Comparison of ENCODE assay signal across 10 cellular contexts in genomic region chr10:75469018-75469616, GRCh38. TPM values are rescaled to one million over a fixed set of nuclear protein-coding genes. Genes with fewer than 3 reads are reported as not detected.
DNase-seq lines count a peak whose midpoint lies in the region; ATAC-seq, FAIRE-seq and TF ChIP-seq lines count a peak whose summit lies in the region.
"Had no signal": no experiment of that assay in that cellular context is flagged by ENCODE, and none has a peak within 500 bp of the region (broad histone marks: within the 10 kb centered on the region; RNA-seq: fewer than 3 reads in every experiment).

No MANE protein-coding gene starts in this region.

- FAIRE-seq in K562 (lab: Jason Lieb, UNC) (no peak), urothelium cell line (lab: Jason Lieb, UNC) (peak; percentile 94)
- FAIRE-seq: A204.1 had no signal

- no peaks in the 10 kb centered on the region for H3K9me1 ChIP-seq in K562 (ENCODE audit: control insufficient read depth, insufficient read depth, low read length)

- no peaks in the 10 kb centered on the region for H3K4me1 ChIP-seq in K562 (replicated peaks in 1 of 2; ENCODE audit: control insufficient read depth in 2 of 2, insufficient read depth in 2 of 2, low read length in 2 of 2)

- no peak overlapping the region for H3K4me2 ChIP-seq in K562 (ENCODE audit: insufficient read depth, low read length)

- H3K27me3 ChIP-seq in K562 (ENCODE audit: control insufficient read depth in 2 of 2, insufficient read depth in 2 of 2, low read length in 2 of 2): peaks cover 2 to 9% of the 10 kb centered on the region in 2 experiments; a peak in 3 of 5 replicates

- no peak for ATAC-seq in K562
- no peak for ATAC-seq in activated CD8-positive, alpha-beta memory T cell treated with anti-CD3 and anti-CD28 coated beads, Interleukin-2, amount 10 ng/mL, durations not matched to agents 7 days and 5 days
- ATAC-seq in HG03521 (IDR thresholded peaks at IDR 0.05; ENCODE audit: unreplicated experiment): no peak

- no peaks in the 10 kb centered on the region for H3K36me3 Mint-ChIP-seq in activated CD8-positive, alpha-beta memory T cell treated with anti-CD3 and anti-CD28 coated beads, Interleukin-2, amount 10 ng/mL, durations not matched to agents 7 days and 5 days

- no peak for TF ChIP-seq EP300 in K562 (IDR thresholded peaks at IDR 0.05; ENCODE audit: low read length)

- in situ Hi-C loops in K562 (cut with MboI): no loop called here

- BruUV-seq in K562 (replicated peaks; lab: Mats Ljungman, UMichigan): no TSS peak

- TF ChIP-seq CTCF in K562 (IDR thresholded peaks at IDR 0.05 in 2 of 3, conservative IDR thresholded peaks at IDR 0.05 in 1 of 3; ENCODE audit: insufficient read depth in 2 of 3, low read depth in 1 of 3, low read length in 3 of 3): no peak

- TF ChIP-seq POLR2A in K562 (conservative IDR thresholded peaks at IDR 0.05): no peak

- no peaks in the 10 kb centered on the region for H4K20me1 ChIP-seq in K562 (replicated peaks; ENCODE audit: control insufficient read depth, insufficient read depth, low read length)

- no peak overlapping the region for H3K9ac ChIP-seq in K562 (ENCODE audit: insufficient read depth in 1 of 2, low read depth in 2 of 2, low read length in 2 of 2)

- no peak for TF ChIP-seq RAD21 in K562 (CRISPR knock-in tag; conservative IDR thresholded peaks at IDR 0.05 in 1 of 2, IDR thresholded peaks at IDR 0.05 in 1 of 2)

- H3K27me3 Mint-ChIP-seq in activated CD8-positive, alpha-beta memory T cell treated with anti-CD3 and anti-CD28 coated beads, Interleukin-2, amount 10 ng/mL, durations not matched to agents 7 days and 5 days: no peaks in the 10 kb centered on the region

- intact Hi-C loops in K562 (cut with micrococcal nuclease): no loop called here

- no peak overlapping the region for H3K4me3 Mint-ChIP-seq in activated CD8-positive, alpha-beta memory T cell treated with anti-CD3 and anti-CD28 coated beads, Interleukin-2, amount 10 ng/mL, durations not matched to agents 7 days and 5 days

- no peak overlapping the region for H3K27ac ChIP-seq in K562 (ENCODE audit: extremely low read depth, low read depth, low read length)

- H3K4me1 Mint-ChIP-seq in activated CD8-positive, alpha-beta memory T cell treated with anti-CD3 and anti-CD28 coated beads, Interleukin-2, amount 10 ng/mL, durations not matched to agents 7 days and 5 days: no peaks in the 10 kb centered on the region

- H2AFZ ChIP-seq in K562 (ENCODE audit: low read depth, low read length): no peak overlapping the region

- DNase-seq in NK-92 treated with Interleukin-12 subunit alpha and Interleukin-12 subunit beta, amount 100 ng/mL, for 24 hours (lab: John Stamatoyannopoulos, UW): peak; percentile 17
- no peak for DNase-seq in NK-92 (lab: John Stamatoyannopoulos, UW; ENCODE audit: unreplicated experiment)
- no peak for DNase-seq in K562 (ENCODE audit: extremely low read depth in 1 of 4, low spot score in 3 of 4)
- peak; percentile 88 for DNase-seq in iris pigment epithelial cell (ENCODE audit: low read depth)
- peak; percentile 80 for DNase-seq in urothelium cell line (ENCODE audit: low spot score)
- DNase-seq in activated CD8-positive, alpha-beta memory T cell treated with anti-CD3 and anti-CD28 coated beads, Interleukin-2, amount 10 ng/mL, durations not matched to agents 7 days and 5 days: no peak
- DNase-seq in DMS153 treated with DMSO at 0.1 percent for 48 hours (lab: John Stamatoyannopoulos, UW; ENCODE audit: unreplicated experiment): no peak
- DNase-seq: NCI-H187 treated with DMSO at 0.1 percent for 48 hours had no signal

- POLR2A ChIA-PET in K562 (lab: Yijun Ruan, JAX): no interaction called here

- no peaks in the 10 kb centered on the region for H3K9me3 Mint-ChIP-seq in activated CD8-positive, alpha-beta memory T cell treated with anti-CD3 and anti-CD28 coated beads, Interleukin-2, amount 10 ng/mL, durations not matched to agents 7 days and 5 days (ENCODE audit: low read depth)

- CTCF ChIA-PET in K562 (lab: Yijun Ruan, JAX; ENCODE audit: low intra/inter-chr PET ratio): no interaction called here
- CTCF ChIA-PET in activated CD8-positive, alpha-beta memory T cell treated with anti-CD3 and anti-CD28 coated beads, Interleukin-2, amount 10 ng/mL, durations not matched to agents 7 days and 5 days (lab: Charles Lee): no interaction called here

- H3K4me3 ChIP-seq in K562: no peak overlapping the region

- WGBS in K562 (ENCODE audit: insufficient coverage, low coverage, missing lambda C conversion rate): 0% methylated on average over 3 of the region's 3 CpGs

- no peaks in the 10 kb centered on the region for H3K79me2 ChIP-seq in K562 (ENCODE audit: control insufficient read depth, insufficient read depth, low read length)

- H3K27ac Mint-ChIP-seq in activated CD8-positive, alpha-beta memory T cell treated with anti-CD3 and anti-CD28 coated beads, Interleukin-2, amount 10 ng/mL, durations not matched to agents 7 days and 5 days: no peak overlapping the region

- H3K36me3 ChIP-seq in K562 (ENCODE audit: control insufficient read depth, insufficient read depth, low read length): no peaks in the 10 kb centered on the region

- H3K9me3 ChIP-seq in K562 (replicated peaks; ENCODE audit: control insufficient read depth, insufficient read depth, low read depth, low read length): no peaks in the 10 kb centered on the region

TF ChIP-seq in K562, 482 proteins besides CTCF, POLR2A, EP300 and RAD21 (continues in another document):
- TF ChIP-seq CEBPG (CRISPR knock-in tag; IDR thresholded peaks at IDR 0.05) (no peak), CEBPG (tag; conservative IDR thresholded peaks at IDR 0.05 in 1 of 2, IDR thresholded peaks at IDR 0.05 in 1 of 2) (peak; percentile 83 to 86), PBX2 (CRISPR knock-in tag; IDR thresholded peaks at IDR 0.05; ENCODE audit: low read depth) (no peak), PBX2 (tag; conservative IDR thresholded peaks at IDR 0.05; ENCODE audit: low read depth) (peak; percentile 79), ZFPM2 (CRISPR knock-in tag; IDR thresholded peaks at IDR 0.05) (no peak), ATF3 (IDR thresholded peaks at IDR 0.05) (0 out of 2 replicates have a peak, but pooled peaks have one; percentile 11), ATF3 (CRISPR knock-in tag; conservative IDR thresholded peaks at IDR 0.05) (no peak), NR0B1 (IDR thresholded peaks at IDR 0.05; ENCODE audit: partially characterized antibody) (no peak)

RNA-seq across cellular contexts. Expression of gene LRMDA, which starts 37.7 kb away (rescaled TPM):
- not detected in 2 replicates for total RNA-seq in K562 (2011; cell fraction: chromatin; rRNA removed; ENCODE audit: low replicate concordance)
- not detected in 2 replicates for total RNA-seq in K562 (2011; cell fraction: nucleolus; rRNA removed)
- total RNA-seq in K562 (2011; cell fraction: nucleoplasm; rRNA removed): not detected in 2 replicates
- total RNA-seq in K562 (2014; rRNA removed) (not detected in 2 replicates), K562 (2014; rRNA removed; fragmentation: Illumina TruSeq; extraction: Trizol) (not detected in 2 replicates), K562 (2015; rRNA removed; fragmentation: Illumina TruSeq; extraction: Trizol) (0.25 and 0.26 TPM in 2 replicates), K562 (2021) (not detected in 2 replicates)
- polyA plus RNA-seq in K562 (2011; rRNA removed) (not detected in 2 replicates), K562 (2014; fragmentation: Illumina TruSeq; extraction: Trizol) (not detected in 2 replicates), K562 (2014; fragmentation: Nextera tagmentation; extraction: Ambion mirVana) (not detected), K562 (2014; rRNA removed) (not detected in 2 replicates)
- polyA plus RNA-seq in K562 (2011; cell fraction: cytosol; rRNA removed): not detected in 2 replicates
- not detected in 2 replicates for polyA plus RNA-seq in K562 (2011; cell fraction: nucleus; rRNA removed)
- 2.2 TPM in 1 of 2 replicates, not detected in the other for polyA plus RNA-seq in K562 (2012)
- not detected in 2 replicates for polyA minus RNA-seq in K562 (2011; rRNA and poly(A)+ RNA removed)
- not detected in 2 replicates for polyA minus RNA-seq in K562 (2011; cell fraction: cytosol; rRNA and poly(A)+ RNA removed)
- polyA minus RNA-seq in K562 (2011; cell fraction: nucleus; rRNA and poly(A)+ RNA removed): not detected in 2 replicates
- total RNA-seq in activated CD8-positive, alpha-beta memory T cell treated with anti-CD3 and anti-CD28 coated beads, Interleukin-2, amount 10 ng/mL, durations not matched to agents 7 days and 5 days: not detected

Comparison
In these comparisons a context has a peak if more than half of its experiments do, and no peak if none do; other contexts are left out.
1. DNase-seq: peak in NK-92 treated with Interleukin-12 subunit alpha and Interleukin-12 subunit beta, amount 100 ng/mL, for 24 hours (single experiment), iris pigment epithelial cell (single experiment) and urothelium cell line (single experiment); none in NK-92 (single experiment), K562 (0 of 4), activated CD8-positive, alpha-beta memory T cell treated with anti-CD3 and anti-CD28 coated beads, Interleukin-2, amount 10 ng/mL, durations not matched to agents 7 days and 5 days (single experiment) and DMS153 treated with DMSO at 0.1 percent for 48 hours (single experiment).